10 cellular contexts compared by ENCODE assay signal in the genomic region with DNA sequence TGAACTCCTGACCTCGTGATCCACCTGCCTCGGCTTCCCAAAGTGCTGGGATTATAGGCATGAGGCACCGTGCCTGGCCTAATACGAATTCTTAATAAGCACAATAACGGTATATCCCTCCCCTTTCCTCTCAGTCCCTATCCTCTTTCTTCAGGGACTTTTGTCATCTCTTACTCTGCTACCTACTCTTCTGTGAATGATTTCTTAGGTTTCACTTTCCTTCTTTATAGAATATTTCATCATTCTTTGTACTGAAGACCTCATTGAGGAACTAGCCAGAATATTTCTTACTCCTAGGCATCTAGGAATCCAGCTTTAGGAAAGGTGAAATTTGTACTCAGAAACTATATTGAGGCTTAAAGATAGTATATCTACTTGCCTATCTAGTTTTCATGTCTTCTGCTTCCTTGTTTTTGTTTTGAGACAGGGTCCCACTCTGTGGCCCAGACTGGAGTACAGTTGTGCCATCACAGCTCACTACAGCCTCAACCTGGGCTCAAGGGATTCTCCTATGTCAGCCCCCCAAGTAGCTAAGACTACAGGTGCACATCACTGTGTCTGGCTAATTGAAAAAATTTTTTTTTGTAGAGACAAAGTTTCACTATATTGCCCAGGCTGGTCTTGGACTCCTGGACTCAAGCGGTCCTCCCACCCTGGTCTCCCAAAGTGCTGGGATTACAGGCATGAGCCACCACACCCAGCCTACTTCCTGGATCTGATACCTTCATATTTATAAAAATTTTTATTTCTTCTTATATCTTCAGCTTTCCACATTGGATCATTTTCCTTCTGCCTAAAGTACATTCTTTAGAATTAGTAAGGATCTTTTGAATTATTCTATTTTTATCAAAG.
DNase-seq lines count a peak whose midpoint lies in the region; ATAC-seq, FAIRE-seq and TF ChIP-seq lines count a peak whose summit lies in the region.
"Had no signal": no experiment of that assay in that cellular context is flagged by ENCODE, and none has a peak within 500 bp of the region (broad histone marks: within the 10 kb centered on the region; RNA-seq: fewer than 3 reads in every experiment).

No MANE protein-coding gene starts in this region.

- no peak overlapping the region for H3K9ac ChIP-seq in colonic mucosa (ENCODE audit: low read depth in 2 of 2, low read length in 2 of 2)

- H3K4me3 ChIP-seq in colonic mucosa, result no peak overlapping the region

- H3K9me3 ChIP-seq in colonic mucosa, result no peaks in the 10 kb centered on the region

- TF ChIP-seq CTCF in colonic mucosa (IDR thresholded peaks at IDR 0.05), result no peak

- peaks cover 8% of the 10 kb centered on the region for H3K36me3 ChIP-seq in colonic mucosa

- no peak for FAIRE-seq in RCC 7860 (lab: Jason Lieb, UNC)

- intact Hi-C loops in colonic mucosa (cut with DNase I), result no loop called here
- intact Hi-C loops in posterior cingulate gyrus (cut with DNase I), result no loop called here

- H3K4me1 ChIP-seq in colonic mucosa, result peaks cover 4% of the 10 kb centered on the region

- no peaks in the 10 kb centered on the region for H3K27me3 ChIP-seq in colonic mucosa

- ATAC-seq in GM18508 (IDR thresholded peaks at IDR 0.05; ENCODE audit: insufficient read depth, unreplicated experiment), result peak; percentile 80
- ATAC-seq in GM21381 (IDR thresholded peaks at IDR 0.05; ENCODE audit: unreplicated experiment), result peak; percentile 72
- peak; percentile 91 for ATAC-seq in HG03460 (IDR thresholded peaks at IDR 0.05; ENCODE audit: unreplicated experiment)
- no peak for ATAC-seq in HG02870 (IDR thresholded peaks at IDR 0.05; ENCODE audit: unreplicated experiment)
- ATAC-seq: Panc1 had no signal

- H3K27ac ChIP-seq in colonic mucosa, result peak overlapping the region; percentile 41

- DNase-seq in colonic mucosa (peak; percentile 32), RCC 7860 (ENCODE audit: low spot score) (no peak), DMS53 treated with DMSO at 0.1 percent for 48 hours (lab: John Stamatoyannopoulos, UW; ENCODE audit: unreplicated experiment) (no peak), posterior cingulate gyrus (no peak)
- DNase-seq: GDM1 had no signal
